In the genomic region with DNA sequence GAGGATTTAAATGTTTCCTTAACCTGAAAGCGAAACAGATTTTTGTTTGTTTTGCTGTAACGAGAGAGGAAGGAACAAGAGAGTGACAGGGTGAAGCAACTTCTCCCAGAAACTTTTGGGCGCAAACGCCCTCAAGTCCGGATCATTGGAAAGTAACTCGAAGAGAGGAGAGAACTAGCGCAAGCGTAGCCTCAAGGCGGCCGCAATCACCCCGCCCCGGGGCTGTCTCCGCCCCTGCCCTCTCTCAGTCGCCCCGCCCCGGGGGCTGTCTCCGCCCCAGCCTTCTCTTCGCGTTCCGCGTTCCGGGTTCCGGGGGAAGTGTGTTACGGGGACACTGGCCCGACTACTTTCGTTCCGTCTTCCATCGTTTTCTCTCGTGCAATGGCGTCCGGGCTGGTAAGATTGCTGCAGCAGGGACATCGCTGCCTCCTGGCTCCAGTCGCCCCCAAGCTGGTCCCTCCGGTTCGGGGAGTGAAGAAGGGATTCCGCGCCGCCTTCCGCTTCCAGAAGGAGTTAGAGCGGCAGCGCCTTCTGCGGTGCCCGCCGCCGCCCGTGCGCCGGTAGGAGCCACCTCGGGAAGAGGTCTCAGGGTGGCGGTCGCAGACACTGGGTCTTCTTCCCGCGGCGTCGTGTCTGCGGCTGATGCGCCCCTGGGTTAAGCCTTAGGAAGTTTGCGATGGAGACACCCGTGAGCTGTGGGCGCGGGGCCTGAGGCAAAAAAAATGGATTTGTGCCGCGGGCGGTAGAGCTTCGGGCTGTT, we compare ENCODE assay signal across 1 cellular context.
TF ChIP-seq lines count a peak whose summit lies in the region.

A gene (plus strand): TSS at position 372 of the 760 bp plus-strand sequence. CDS start 10 bp downstream, at position 382.

TF ChIP-seq in K562, 482 proteins besides CTCF, POLR2A, EP300 and RAD21 (continued from another document and continues in another):
- TF ChIP-seq, protein P1, sequence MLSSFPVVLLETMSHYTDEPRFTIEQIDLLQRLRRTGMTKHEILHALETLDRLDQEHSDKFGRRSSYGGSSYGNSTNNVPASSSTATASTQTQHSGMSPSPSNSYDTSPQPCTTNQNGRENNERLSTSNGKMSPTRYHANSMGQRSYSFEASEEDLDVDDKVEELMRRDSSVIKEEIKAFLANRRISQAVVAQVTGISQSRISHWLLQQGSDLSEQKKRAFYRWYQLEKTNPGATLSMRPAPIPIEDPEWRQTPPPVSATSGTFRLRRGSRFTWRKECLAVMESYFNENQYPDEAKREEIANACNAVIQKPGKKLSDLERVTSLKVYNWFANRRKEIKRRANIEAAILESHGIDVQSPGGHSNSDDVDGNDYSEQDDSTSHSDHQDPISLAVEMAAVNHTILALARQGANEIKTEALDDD (IDR thresholded peaks at IDR 0.05) = no peak
- TF ChIP-seq ZBTB1 (CRISPR knock-in tag; IDR thresholded peaks at IDR 0.05; ENCODE audit: borderline replicate concordance, low read depth) (no peak), NFIX (CRISPR knock-in tag; IDR thresholded peaks at IDR 0.05; ENCODE audit: low read depth) (no peak), FUS (optimal IDR thresholded peaks at IDR 0.05; ENCODE audit: low read depth, low read length) (no peak), NCOA1 (IDR thresholded peaks at IDR 0.05; ENCODE audit: low read depth) (peak; percentile 99), RBM22 (IDR thresholded peaks at IDR 0.05; ENCODE audit: low read depth, low read length, poor library complexity, severe bottlenecking) (peak; percentile 85), ZNF143 (CRISPR knock-in tag; IDR thresholded peaks at IDR 0.05) (no peak), ZNF583 (CRISPR knock-in tag; IDR thresholded peaks at IDR 0.05) (no peak), ZNF239 (CRISPR knock-in tag; IDR thresholded peaks at IDR 0.05) (no peak), SLC30A9 (CRISPR knock-in tag; IDR thresholded peaks at IDR 0.05) (no peak), XRCC3 (IDR thresholded peaks at IDR 0.05) (no peak), DNMT1 (IDR thresholded peaks at IDR 0.05) (no peak), ZNF24 (IDR thresholded peaks at IDR 0.05) (peak; percentile 63; the same call in 1 of the 2 replicates), NELFE (IDR thresholded peaks at IDR 0.05; ENCODE audit: insufficient read depth, insufficient read length) (no peak), ZNF785 (CRISPR knock-in tag; IDR thresholded peaks at IDR 0.05) (no peak), MTA3 (IDR thresholded peaks at IDR 0.05; ENCODE audit: borderline replicate concordance) (peak; percentile 81; the same call in 1 of the 2 replicates), EZH2 (IDR thresholded peaks at IDR 0.05; ENCODE audit: borderline replicate concordance, low read depth, low read length) (no peak), ASH1L (IDR thresholded peaks at IDR 0.05; ENCODE audit: borderline replicate concordance, low read depth, partially characterized antibody) (no peak), HDAC2 (IDR thresholded peaks at IDR 0.05) (no peak), CHD2 (IDR thresholded peaks at IDR 0.05; ENCODE audit: low read depth, low read length) (no peak), SP2 (IDR thresholded peaks at IDR 0.05; ENCODE audit: extremely low read depth, low read depth, low read length, poor library complexity, severe bottlenecking) (no peak), IRF2 (CRISPR knock-in tag; IDR thresholded peaks at IDR 0.05) (no peak), TRIM24 (IDR thresholded peaks at IDR 0.05) (peak; percentile 21 to 99; a peak in 3 of 4 replicates), ZEB2 (IDR thresholded peaks at IDR 0.05) (peak; percentile 97), POLR2H (tag; IDR thresholded peaks at IDR 0.05; ENCODE audit: low read depth) (peak; percentile 85), OTX1 (CRISPR knock-in tag; IDR thresholded peaks at IDR 0.05) (no peak), SMARCA5 (IDR thresholded peaks at IDR 0.05) (0 out of 2 replicates have a peak, but pooled peaks have one; percentile 40), U2AF1 (optimal IDR thresholded peaks at IDR 0.05; ENCODE audit: low read depth, low read length) (no peak), NFE2L1 (tag; IDR thresholded peaks at IDR 0.05; ENCODE audit: borderline replicate concordance, low read depth) (no peak), TOE1 (IDR thresholded peaks at IDR 0.05; ENCODE audit: borderline replicate concordance) (peak; percentile 80; the same call in 1 of the 2 replicates), TOE1 (CRISPR knock-in tag; IDR thresholded peaks at IDR 0.05; ENCODE audit: borderline replicate concordance, low read depth) (no peak), MEIS2 (IDR thresholded peaks at IDR 0.05; ENCODE audit: partially characterized antibody) (peak; percentile 22), RCOR1 (IDR thresholded peaks at IDR 0.05; ENCODE audit: borderline replicate concordance in 1 of 2, low read depth in 2 of 2, low read length in 2 of 2) (0 out of 4 replicates have a peak, but pooled peaks of 1 of the 2 experiments have one; percentile 46), TAF9B (IDR thresholded peaks at IDR 0.05; ENCODE audit: partially characterized antibody) (peak; percentile 81), ZFPM2 (CRISPR knock-in tag; IDR thresholded peaks at IDR 0.05) (no peak), BMI1 (IDR thresholded peaks at IDR 0.05; ENCODE audit: low read length) (no peak), ZNF217 (CRISPR knock-in tag; IDR thresholded peaks at IDR 0.05) (no peak), MYBL2 (IDR thresholded peaks at IDR 0.05; ENCODE audit: low read depth) (no peak), MYBL2 (CRISPR knock-in tag; IDR thresholded peaks at IDR 0.05; ENCODE audit: borderline replicate concordance) (no peak), CSDE1 (IDR thresholded peaks at IDR 0.05) (no peak; a peak in 1 of 4 replicates), U2AF2 (optimal IDR thresholded peaks at IDR 0.05; ENCODE audit: low read depth, low read length) (no peak), CEBPG (CRISPR knock-in tag; IDR thresholded peaks at IDR 0.05) (no peak), CEBPG (tag; conservative IDR thresholded peaks at IDR 0.05 in 1 of 2, IDR thresholded peaks at IDR 0.05 in 1 of 2) (peak; percentile 61 to 84), PCBP2 (IDR thresholded peaks at IDR 0.05; ENCODE audit: low read depth, low read length, poor library complexity, severe bottlenecking) (no peak), EHMT2 (IDR thresholded peaks at IDR 0.05) (peak; percentile 66; the same call in 1 of the 2 replicates)
- TF ChIP-seq, protein P2, sequence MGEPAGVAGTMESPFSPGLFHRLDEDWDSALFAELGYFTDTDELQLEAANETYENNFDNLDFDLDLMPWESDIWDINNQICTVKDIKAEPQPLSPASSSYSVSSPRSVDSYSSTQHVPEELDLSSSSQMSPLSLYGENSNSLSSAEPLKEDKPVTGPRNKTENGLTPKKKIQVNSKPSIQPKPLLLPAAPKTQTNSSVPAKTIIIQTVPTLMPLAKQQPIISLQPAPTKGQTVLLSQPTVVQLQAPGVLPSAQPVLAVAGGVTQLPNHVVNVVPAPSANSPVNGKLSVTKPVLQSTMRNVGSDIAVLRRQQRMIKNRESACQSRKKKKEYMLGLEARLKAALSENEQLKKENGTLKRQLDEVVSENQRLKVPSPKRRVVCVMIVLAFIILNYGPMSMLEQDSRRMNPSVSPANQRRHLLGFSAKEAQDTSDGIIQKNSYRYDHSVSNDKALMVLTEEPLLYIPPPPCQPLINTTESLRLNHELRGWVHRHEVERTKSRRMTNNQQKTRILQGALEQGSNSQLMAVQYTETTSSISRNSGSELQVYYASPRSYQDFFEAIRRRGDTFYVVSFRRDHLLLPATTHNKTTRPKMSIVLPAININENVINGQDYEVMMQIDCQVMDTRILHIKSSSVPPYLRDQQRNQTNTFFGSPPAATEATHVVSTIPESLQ (CRISPR knock-in tag; IDR thresholded peaks at IDR 0.05) = no peak
- TF ChIP-seq, protein P3, sequence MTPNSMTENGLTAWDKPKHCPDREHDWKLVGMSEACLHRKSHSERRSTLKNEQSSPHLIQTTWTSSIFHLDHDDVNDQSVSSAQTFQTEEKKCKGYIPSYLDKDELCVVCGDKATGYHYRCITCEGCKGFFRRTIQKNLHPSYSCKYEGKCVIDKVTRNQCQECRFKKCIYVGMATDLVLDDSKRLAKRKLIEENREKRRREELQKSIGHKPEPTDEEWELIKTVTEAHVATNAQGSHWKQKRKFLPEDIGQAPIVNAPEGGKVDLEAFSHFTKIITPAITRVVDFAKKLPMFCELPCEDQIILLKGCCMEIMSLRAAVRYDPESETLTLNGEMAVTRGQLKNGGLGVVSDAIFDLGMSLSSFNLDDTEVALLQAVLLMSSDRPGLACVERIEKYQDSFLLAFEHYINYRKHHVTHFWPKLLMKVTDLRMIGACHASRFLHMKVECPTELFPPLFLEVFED (CRISPR knock-in tag; conservative IDR thresholded peaks at IDR 0.05) = no peak
- TF ChIP-seq, protein P4, sequence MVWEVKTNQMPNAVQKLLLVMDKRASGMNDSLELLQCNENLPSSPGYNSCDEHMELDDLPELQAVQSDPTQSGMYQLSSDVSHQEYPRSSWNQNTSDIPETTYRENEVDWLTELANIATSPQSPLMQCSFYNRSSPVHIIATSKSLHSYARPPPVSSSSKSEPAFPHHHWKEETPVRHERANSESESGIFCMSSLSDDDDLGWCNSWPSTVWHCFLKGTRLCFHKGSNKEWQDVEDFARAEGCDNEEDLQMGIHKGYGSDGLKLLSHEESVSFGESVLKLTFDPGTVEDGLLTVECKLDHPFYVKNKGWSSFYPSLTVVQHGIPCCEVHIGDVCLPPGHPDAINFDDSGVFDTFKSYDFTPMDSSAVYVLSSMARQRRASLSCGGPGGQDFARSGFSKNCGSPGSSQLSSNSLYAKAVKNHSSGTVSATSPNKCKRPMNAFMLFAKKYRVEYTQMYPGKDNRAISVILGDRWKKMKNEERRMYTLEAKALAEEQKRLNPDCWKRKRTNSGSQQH (CRISPR knock-in tag; IDR thresholded peaks at IDR 0.05) = no peak
- TF ChIP-seq, protein P5, sequence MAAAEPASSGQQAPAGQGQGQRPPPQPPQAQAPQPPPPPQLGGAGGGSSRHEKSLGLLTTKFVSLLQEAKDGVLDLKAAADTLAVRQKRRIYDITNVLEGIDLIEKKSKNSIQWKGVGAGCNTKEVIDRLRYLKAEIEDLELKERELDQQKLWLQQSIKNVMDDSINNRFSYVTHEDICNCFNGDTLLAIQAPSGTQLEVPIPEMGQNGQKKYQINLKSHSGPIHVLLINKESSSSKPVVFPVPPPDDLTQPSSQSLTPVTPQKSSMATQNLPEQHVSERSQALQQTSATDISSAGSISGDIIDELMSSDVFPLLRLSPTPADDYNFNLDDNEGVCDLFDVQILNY (CRISPR knock-in tag; IDR thresholded peaks at IDR 0.05) = no peak
- TF ChIP-seq, protein P6, sequence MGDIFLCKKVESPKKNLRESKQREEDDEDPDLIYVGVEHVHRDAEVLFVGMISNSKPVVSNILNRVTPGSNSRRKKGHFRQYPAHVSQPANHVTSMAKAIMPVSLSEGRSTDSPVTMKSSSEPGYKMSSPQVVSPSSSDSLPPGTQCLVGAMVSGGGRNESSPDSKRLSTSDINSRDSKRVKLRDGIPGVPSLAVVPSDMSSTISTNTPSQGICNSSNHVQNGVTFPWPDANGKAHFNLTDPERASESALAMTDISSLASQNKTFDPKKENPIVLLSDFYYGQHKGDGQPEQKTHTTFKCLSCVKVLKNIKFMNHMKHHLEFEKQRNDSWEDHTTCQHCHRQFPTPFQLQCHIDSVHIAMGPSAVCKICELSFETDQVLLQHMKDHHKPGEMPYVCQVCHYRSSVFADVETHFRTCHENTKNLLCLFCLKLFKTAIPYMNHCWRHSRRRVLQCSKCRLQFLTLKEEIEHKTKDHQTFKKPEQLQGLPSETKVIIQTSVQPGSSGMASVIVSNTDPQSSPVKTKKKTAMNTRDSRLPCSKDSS (IDR thresholded peaks at IDR 0.05; ENCODE audit: low read depth, partially characterized antibody) = no peak
- TF ChIP-seq, protein P7, sequence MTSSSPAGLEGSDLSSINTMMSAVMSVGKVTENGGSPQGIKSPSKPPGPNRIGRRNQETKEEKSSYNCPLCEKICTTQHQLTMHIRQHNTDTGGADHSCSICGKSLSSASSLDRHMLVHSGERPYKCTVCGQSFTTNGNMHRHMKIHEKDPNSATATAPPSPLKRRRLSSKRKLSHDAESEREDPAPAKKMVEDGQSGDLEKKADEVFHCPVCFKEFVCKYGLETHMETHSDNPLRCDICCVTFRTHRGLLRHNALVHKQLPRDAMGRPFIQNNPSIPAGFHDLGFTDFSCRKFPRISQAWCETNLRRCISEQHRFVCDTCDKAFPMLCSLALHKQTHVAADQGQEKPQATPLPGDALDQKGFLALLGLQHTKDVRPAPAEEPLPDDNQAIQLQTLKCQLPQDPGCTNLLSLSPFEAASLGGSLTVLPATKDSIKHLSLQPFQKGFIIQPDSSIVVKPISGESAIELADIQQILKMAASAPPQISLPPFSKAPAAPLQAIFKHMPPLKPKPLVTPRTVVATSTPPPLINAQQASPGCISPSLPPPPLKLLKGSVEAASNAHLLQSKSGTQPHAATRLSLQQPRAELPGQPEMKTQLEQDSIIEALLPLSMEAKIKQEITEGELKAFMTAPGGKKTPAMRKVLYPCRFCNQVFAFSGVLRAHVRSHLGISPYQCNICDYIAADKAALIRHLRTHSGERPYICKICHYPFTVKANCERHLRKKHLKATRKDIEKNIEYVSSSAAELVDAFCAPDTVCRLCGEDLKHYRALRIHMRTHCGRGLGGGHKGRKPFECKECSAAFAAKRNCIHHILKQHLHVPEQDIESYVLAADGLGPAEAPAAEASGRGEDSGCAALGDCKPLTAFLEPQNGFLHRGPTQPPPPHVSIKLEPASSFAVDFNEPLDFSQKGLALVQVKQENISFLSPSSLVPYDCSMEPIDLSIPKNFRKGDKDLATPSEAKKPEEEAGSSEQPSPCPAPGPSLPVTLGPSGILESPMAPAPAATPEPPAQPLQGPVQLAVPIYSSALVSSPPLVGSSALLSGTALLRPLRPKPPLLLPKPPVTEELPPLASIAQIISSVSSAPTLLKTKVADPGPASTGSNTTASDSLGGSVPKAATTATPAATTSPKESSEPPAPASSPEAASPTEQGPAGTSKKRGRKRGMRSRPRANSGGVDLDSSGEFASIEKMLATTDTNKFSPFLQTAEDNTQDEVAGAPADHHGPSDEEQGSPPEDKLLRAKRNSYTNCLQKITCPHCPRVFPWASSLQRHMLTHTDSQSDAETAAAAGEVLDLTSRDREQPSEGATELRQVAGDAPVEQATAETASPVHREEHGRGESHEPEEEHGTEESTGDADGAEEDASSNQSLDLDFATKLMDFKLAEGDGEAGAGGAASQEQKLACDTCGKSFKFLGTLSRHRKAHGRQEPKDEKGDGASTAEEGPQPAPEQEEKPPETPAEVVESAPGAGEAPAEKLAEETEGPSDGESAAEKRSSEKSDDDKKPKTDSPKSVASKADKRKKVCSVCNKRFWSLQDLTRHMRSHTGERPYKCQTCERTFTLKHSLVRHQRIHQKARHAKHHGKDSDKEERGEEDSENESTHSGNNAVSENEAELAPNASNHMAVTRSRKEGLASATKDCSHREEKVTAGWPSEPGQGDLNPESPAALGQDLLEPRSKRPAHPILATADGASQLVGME (CRISPR knock-in tag; IDR thresholded peaks at IDR 0.05) = peak; percentile 87
- TF ChIP-seq, protein P8, sequence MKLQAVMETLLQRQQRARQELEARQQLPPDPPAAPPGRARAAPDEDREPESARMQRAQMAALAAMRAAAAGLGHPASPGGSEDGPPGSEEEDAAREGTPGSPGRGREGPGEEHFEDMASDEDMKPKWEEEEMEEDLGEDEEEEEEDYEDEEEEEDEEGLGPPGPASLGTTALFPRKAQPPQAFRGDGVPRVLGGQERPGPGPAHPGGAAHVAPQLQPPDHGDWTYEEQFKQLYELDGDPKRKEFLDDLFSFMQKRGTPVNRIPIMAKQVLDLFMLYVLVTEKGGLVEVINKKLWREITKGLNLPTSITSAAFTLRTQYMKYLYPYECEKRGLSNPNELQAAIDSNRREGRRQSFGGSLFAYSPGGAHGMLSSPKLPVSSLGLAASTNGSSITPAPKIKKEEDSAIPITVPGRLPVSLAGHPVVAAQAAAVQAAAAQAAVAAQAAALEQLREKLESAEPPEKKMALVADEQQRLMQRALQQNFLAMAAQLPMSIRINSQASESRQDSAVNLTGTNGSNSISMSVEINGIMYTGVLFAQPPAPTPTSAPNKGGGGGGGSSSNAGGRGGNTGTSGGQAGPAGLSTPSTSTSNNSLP (IDR thresholded peaks at IDR 0.05; ENCODE audit: borderline replicate concordance, low read depth, low read length) = no peak
